Comparison of ENCODE assay signal across 8 cellular contexts in genomic region chr12:52023976-52024688, GRCh38. TPM values are rescaled to one million over a fixed set of nuclear protein-coding genes. Genes with fewer than 3 reads are reported as not detected.
DNase-seq lines count a peak whose midpoint lies in the region; ATAC-seq, FAIRE-seq and TF ChIP-seq lines count a peak whose summit lies in the region.

No MANE protein-coding gene starts in this region.

- H3K79me2 ChIP-seq in H1 (ENCODE audit: control insufficient read depth in 1 of 2, insufficient read depth in 2 of 2, low read length in 2 of 2) = no peaks in the 10 kb centered on the region

- H3K4me3 ChIP-seq in H1 (ENCODE audit: extremely low read depth in 1 of 4, insufficient read depth in 2 of 4, low read depth in 3 of 4, low read length in 4 of 4) = peak overlapping the region in 3 of 4 experiments; percentile 45 to 71 (median 52); a peak in 5 of 8 replicates
- H3K4me3 ChIP-seq in ovary = peak overlapping the region; percentile 34
- peak overlapping the region in 1 of 3 donors; percentile 46 for H3K4me3 ChIP-seq in thyroid gland (replicated peaks in 1 of 3)

- no peak overlapping the region for H2BK20ac ChIP-seq in H1 (ENCODE audit: low read length)

- H3K4me1 ChIP-seq in H1 (replicated peaks in 1 of 4; ENCODE audit: control insufficient read depth in 3 of 4, insufficient read depth in 4 of 4, low read length in 3 of 4) (peaks cover 0 to 26% (median 7%) of the 10 kb centered on the region in 4 experiments; a peak in 6 of 7 replicates), ovary (ENCODE audit: insufficient read depth) (peaks cover 8% of the 10 kb centered on the region), thyroid gland (peaks cover 11 to 25% of the 10 kb centered on the region in 2 donors)

- no peaks in the 10 kb centered on the region for H3K9me3 ChIP-seq in H1 (ENCODE audit: insufficient read depth in 2 of 2, low read depth in 1 of 2, low read length in 1 of 2)
- H3K9me3 ChIP-seq in ovary = no peaks in the 10 kb centered on the region
- H3K9me3 ChIP-seq in thyroid gland = no peaks in the 10 kb centered on the region

- no peak overlapping the region for H4K5ac ChIP-seq in H1 (ENCODE audit: insufficient read length, low read depth, low read length)

- H3K27ac ChIP-seq in H1 (ENCODE audit: low read depth, low read length) (no peak overlapping the region), ovary (peak overlapping the region in 1 of 2 donors; percentile 9), thyroid gland (no peak overlapping the region)

- no peak for DNase-seq in Calu3
- peak; percentile 70 for DNase-seq in NAMALWA (ENCODE audit: low spot score)
- DNase-seq in H1 (ENCODE audit: low read depth in 1 of 2, low spot score in 2 of 2) = no peak
- no peak for DNase-seq in ovary
- DNase-seq in thyroid gland = no peak
- no peak for DNase-seq in omental fat pad (ENCODE audit: low spot score)
- no peak for DNase-seq in NCI-H2107 (lab: John Stamatoyannopoulos, UW)

- H3K4me3 Mint-ChIP-seq in Calu3 (ENCODE audit: low read depth, unreplicated experiment) = peak overlapping the region; percentile 75

- H2AK5ac ChIP-seq in H1 (ENCODE audit: low read depth, low read length) = no peak overlapping the region

- ATAC-seq in omental fat pad (ENCODE audit: low FRiP score) (no peak), HG02884 (IDR thresholded peaks at IDR 0.05; ENCODE audit: unreplicated experiment) (no peak)

- TF ChIP-seq RAD21 in H1 (IDR thresholded peaks at IDR 0.05 in 1 of 2, conservative IDR thresholded peaks at IDR 0.05 in 1 of 2; ENCODE audit: low read depth in 2 of 2, low read length in 2 of 2) = no peak

- H2BK5ac ChIP-seq in H1 (ENCODE audit: low read depth, low read length) = no peak overlapping the region

- POLR2A ChIA-PET in H1 (lab: Charles Lee; ENCODE audit: partially characterized antibody) = interaction anchor here (0.7 to 13.1 kb wide), 13 partner anchors 9 to 1722 kb away, joined by 3 to 82 read pairs (median 8); partner anchors contain the start of genes ATG101, NR4A1, SMIM41 and TAMALIN

- no TSS peak for BruUV-seq in Calu3 (replicated peaks; lab: Mats Ljungman, UMichigan)

- H3K79me1 ChIP-seq in H1 (ENCODE audit: low read depth, low read length) = no peaks in the 10 kb centered on the region

- peak overlapping the region; percentile 82 to 95 for H3K4me2 ChIP-seq in H1 (ENCODE audit: insufficient read depth in 1 of 2, low read depth in 2 of 2, low read length in 2 of 2)

- no peak for FAIRE-seq in H1 (lab: Jason Lieb, UNC)

- H3K4ac ChIP-seq in H1 (replicated peaks; ENCODE audit: insufficient read length, low read depth, low read length) = no peak overlapping the region

- no peak overlapping the region for H3K27ac Mint-ChIP-seq in Calu3 (ENCODE audit: unreplicated experiment)

- 0 out of 2 replicates have a peak overlapping the region, but pooled peaks have one; percentile 79 for H2AFZ ChIP-seq in H1 (ENCODE audit: low read length)

- H4K91ac ChIP-seq in H1 (replicated peaks; ENCODE audit: insufficient read length, low read length) = peak overlapping the region; percentile 66

- no peak overlapping the region; a peak in 1 of 7 replicates for H3K9ac ChIP-seq in H1 (replicated peaks in 1 of 4; ENCODE audit: extremely low read depth in 1 of 4, low read depth in 3 of 4, low read length in 3 of 4)

- peaks cover 18% of the 10 kb centered on the region for H3K36me3 Mint-ChIP-seq in Calu3 (ENCODE audit: insufficient read depth, unreplicated experiment)

- peaks cover 2 to 27% (median 16%) of the 10 kb centered on the region in 4 experiments for H3K27me3 ChIP-seq in H1 (replicated peaks in 1 of 4; ENCODE audit: control insufficient read depth in 3 of 4, extremely low read depth in 1 of 4, insufficient read depth in 3 of 4, low read length in 3 of 4)
- H3K27me3 ChIP-seq in ovary = no peaks in the 10 kb centered on the region
- no peaks in the 10 kb centered on the region for H3K27me3 ChIP-seq in thyroid gland

- CTCF ChIA-PET in Calu3 (lab: Charles Lee) = interaction anchor here (0.7 to 6.1 kb wide), 11 partner anchors 9 to 739 kb away, joined by 3 to 73 read pairs (median 4); partner anchors contain the start of gene TAMALIN
- CTCF ChIA-PET in H1 (lab: Charles Lee; ENCODE audit: partially characterized antibody) = interaction anchor here (0.7 to 22.7 kb wide), 20 partner anchors 8 to 653 kb away, joined by 3 to 1249 read pairs (median 10); partner anchors contain the start of genes ATG101, NR4A1, SMIM41 and TAMALIN

- H3K27me3 Mint-ChIP-seq in Calu3 (ENCODE audit: unreplicated experiment) = no peaks in the 10 kb centered on the region

- H3K23ac ChIP-seq in H1 (ENCODE audit: insufficient read length) = no peak overlapping the region

- 36% methylated on average over 17 of the region's 20 CpGs; no CpG with 5 or more reads in 1 of the 2 experiments for WGBS in H1 (ENCODE audit: extremely low coverage in 1 of 2, insufficient coverage in 1 of 2, insufficient read length in 1 of 2, insufficient replicate concordance in 2 of 2, low coverage in 1 of 2, low lambda C conversion rate in 2 of 2, missing lambda C conversion rate in 1 of 2), 2 experiments
- 26 to 27% (median 26%) methylated on average over 20 of the region's 20 CpGs for WGBS in ovary, 3 donors
- WGBS in thyroid gland, 2 donors = 29 to 50% methylated on average over 12 to 20 of the region's 20 CpGs

- peaks cover 40% of the 10 kb centered on the region for H3K4me1 Mint-ChIP-seq in Calu3 (ENCODE audit: low read depth, unreplicated experiment)

- intact Hi-C loops in Calu3 (cut with micrococcal nuclease; ENCODE audit: unreplicated experiment) (no loop called here), ovary (cut with DNase I) (loop anchor here (2.0 kb wide), 3 partner anchors 19 to 59 kb away; no protein-coding TSS in a partner anchor), thyroid gland (cut with DNase I) (loop anchor here (2.0 to 10.0 kb wide), 2 partner anchors 59 to 101 kb away; no protein-coding TSS in a partner anchor)

- no peak overlapping the region for H2BK12ac ChIP-seq in H1 (ENCODE audit: low read depth, low read length)

- H3K36me3 ChIP-seq in H1 (ENCODE audit: control insufficient read depth in 2 of 4, insufficient read depth in 4 of 4, low read length in 3 of 4) = no peaks in the 10 kb centered on the region
- no peaks in the 10 kb centered on the region for H3K36me3 ChIP-seq in ovary
- H3K36me3 ChIP-seq in thyroid gland = no peaks in the 10 kb centered on the region

- no peaks in the 10 kb centered on the region for H4K20me1 ChIP-seq in H1 (replicated peaks in 1 of 2; ENCODE audit: control insufficient read depth in 1 of 2, insufficient read depth in 2 of 2, low read length in 2 of 2)

- H3K14ac ChIP-seq in H1 (ENCODE audit: insufficient read length) = no peak overlapping the region

- TF ChIP-seq CTCF in Calu3 (IDR thresholded peaks at IDR 0.05; ENCODE audit: unreplicated experiment) (no peak), H1 (IDR thresholded peaks at IDR 0.05; ENCODE audit: control extremely low read depth in 1 of 3, insufficient read depth in 1 of 3, low read depth in 1 of 3, low read length in 3 of 3) (no peak), ovary (IDR thresholded peaks at IDR 0.05) (peak in 2 of 3 donors; percentile 5 to 51), thyroid gland (IDR thresholded peaks at IDR 0.05) (peak in 2 of 6 experiments; percentile 36 to 45), omental fat pad (IDR thresholded peaks at IDR 0.05) (no peak)

- H4K8ac ChIP-seq in H1 (ENCODE audit: extremely low read depth, insufficient read depth, low read length) = no peak overlapping the region

- H3K56ac ChIP-seq in H1 (replicated peaks; ENCODE audit: insufficient read length, low read depth, low read length) = no peak overlapping the region

- TF ChIP-seq POLR2A in H1 (IDR thresholded peaks at IDR 0.05; ENCODE audit: control extremely low read depth in 1 of 2, low read depth in 2 of 2, low read length in 2 of 2) (no peak), ovary (IDR thresholded peaks at IDR 0.05) (no peak), thyroid gland (IDR thresholded peaks at IDR 0.05) (no peak)

- 0 out of 2 replicates have a peak overlapping the region, but pooled peaks have one; percentile 83 for H2BK15ac ChIP-seq in H1 (ENCODE audit: low read length)

- H3K23me2 ChIP-seq in H1 (ENCODE audit: low read depth, low read length) = peaks cover 7% of the 10 kb centered on the region

- TF ChIP-seq EP300 in H1 (IDR thresholded peaks at IDR 0.05; ENCODE audit: borderline replicate concordance in 1 of 2, low read depth in 2 of 2, low read length in 2 of 2) = no peak
- no peak for TF ChIP-seq EP300 in ovary (IDR thresholded peaks at IDR 0.05)

- no peaks in the 10 kb centered on the region for H3K9me3 Mint-ChIP-seq in Calu3 (ENCODE audit: low read depth, unreplicated experiment)

- no peak overlapping the region for H2BK120ac ChIP-seq in H1 (replicated peaks; ENCODE audit: low read depth, low read length)

- H3K18ac ChIP-seq in H1 (ENCODE audit: extremely low read depth, low read length) = peak overlapping the region; percentile 55

RNA-seq across cellular contexts. Expression of gene TAMALIN, which starts 17.4 kb away (rescaled TPM):
- total RNA-seq in Calu3 (2022) = 0.34 TPM in 1 of 2 replicates, not detected in the other
- total RNA-seq in H1 (2021; fragmentation: NEBNext Ultra II Directional; extraction: Animal tissue kit (Norgen Biotek cat#: 25700)) = 4.1 and 4.9 TPM in 2 replicates
- 2.6 and 3.2 TPM in 2 replicates for polyA plus RNA-seq in H1 (2011; rRNA removed)
- polyA plus RNA-seq in H1 (2011; cell fraction: cytosol; rRNA removed) = 3.5 TPM
- 4.6 TPM for polyA plus RNA-seq in H1 (2011; cell fraction: nucleus; rRNA removed)
- 3.1 to 5.3 TPM (median 5.1 TPM) in 4 replicates for polyA plus RNA-seq in H1 (2012, experiment 1 of 2)
- polyA plus RNA-seq in H1 (2012, experiment 2 of 2) = 7.8 TPM
- 2.1 TPM for polyA plus RNA-seq in H1 (2013, experiment 1 of 2)
- polyA plus RNA-seq in H1 (2013, experiment 2 of 2) = 2.2 TPM
- 2.1 and 5.8 TPM in 2 replicates for polyA minus RNA-seq in H1 (2011; rRNA and poly(A)+ RNA removed)
- 4.4 TPM for polyA minus RNA-seq in H1 (2011; cell fraction: cytosol; rRNA and poly(A)+ RNA removed)
- polyA minus RNA-seq in H1 (2011; cell fraction: nucleus; rRNA and poly(A)+ RNA removed) = 6.3 TPM
- 10 to 100 TPM; 20.8 to 84.1 (median 38.6) TPM for total RNA-seq in ovary
- 10 to 100 TPM; 16.8 to 21.8 TPM for polyA plus RNA-seq in ovary
- 10 to 100 TPM in 3 of 4 donors, 1 to 10 TPM in 1; 9.8 to 20.8 (median 14.5) TPM for total RNA-seq in thyroid gland
- 10 to 100 TPM; 19.0 to 67.9 (median 29.5) TPM for total RNA-seq in omental fat pad

RNA-seq across cellular contexts. Expression of gene NR4A1, which starts 27.1 kb away (rescaled TPM):
- total RNA-seq in Calu3 (2022) (18.0 and 18.9 TPM in 2 replicates), ovary (1,000 to 10,000 TPM in 2 of 7 donors, 100 to 1,000 TPM in 5; 142 to 1,603 (median 414) TPM), thyroid gland (100 to 1,000 TPM in 1 of 4 donors, 10 to 100 TPM in 3; 46.3 to 156 (median 83.5) TPM), omental fat pad (1,000 to 10,000 TPM in 1 of 4 donors, 100 to 1,000 TPM in 2, 10 to 100 TPM in 1; 74.9 to 1,106 (median 350) TPM)
- total RNA-seq in H1 (2021; fragmentation: NEBNext Ultra II Directional; extraction: Animal tissue kit (Norgen Biotek cat#: 25700)) = 18.7 and 19.3 TPM in 2 replicates
- polyA plus RNA-seq in H1 (2011; rRNA removed) (23.3 and 36.0 TPM in 2 replicates), ovary (100 to 1,000 TPM in 1 of 2 donors, 10 to 100 TPM in 1; 41.7 to 159 TPM)
- 17.3 TPM for polyA plus RNA-seq in H1 (2011; cell fraction: cytosol; rRNA removed)
- 42.1 TPM for polyA plus RNA-seq in H1 (2011; cell fraction: nucleus; rRNA removed)
- 13.7 to 17.2 TPM (median 14.8 TPM) in 4 replicates for polyA plus RNA-seq in H1 (2012, experiment 1 of 2)
- polyA plus RNA-seq in H1 (2012, experiment 2 of 2) = 12.5 TPM
- polyA plus RNA-seq in H1 (2013, experiment 1 of 2) = 19.7 TPM
- polyA plus RNA-seq in H1 (2013, experiment 2 of 2) = 19.0 TPM
- polyA minus RNA-seq in H1 (2011; rRNA and poly(A)+ RNA removed) = 5.1 and 8.0 TPM in 2 replicates
- 14.5 TPM for polyA minus RNA-seq in H1 (2011; cell fraction: cytosol; rRNA and poly(A)+ RNA removed)
- 11.1 TPM for polyA minus RNA-seq in H1 (2011; cell fraction: nucleus; rRNA and poly(A)+ RNA removed)

RNA-seq across cellular contexts. Expression of gene ATG101, which starts 45.6 kb away (rescaled TPM):
- total RNA-seq in Calu3 (2022) (32.8 and 35.0 TPM in 2 replicates), ovary (10 to 100 TPM; 24.9 to 48.7 (median 28.9) TPM), thyroid gland (10 to 100 TPM; 40.7 to 61.1 (median 48.0) TPM), omental fat pad (10 to 100 TPM; 33.6 to 65.5 (median 52.6) TPM)
- total RNA-seq in H1 (2021; fragmentation: NEBNext Ultra II Directional; extraction: Animal tissue kit (Norgen Biotek cat#: 25700)) = 48.9 and 49.8 TPM in 2 replicates
- polyA plus RNA-seq in H1 (2011; rRNA removed) (55.9 and 64.9 TPM in 2 replicates), ovary (10 to 100 TPM; 13.6 to 26.2 TPM)
- 105 TPM for polyA plus RNA-seq in H1 (2011; cell fraction: cytosol; rRNA removed)
- 55.5 TPM for polyA plus RNA-seq in H1 (2011; cell fraction: nucleus; rRNA removed)
- polyA plus RNA-seq in H1 (2012, experiment 1 of 2) = 46.4 to 65.2 TPM (median 63.9 TPM) in 4 replicates
- polyA plus RNA-seq in H1 (2012, experiment 2 of 2) = 60.3 TPM
- 25.2 TPM for polyA plus RNA-seq in H1 (2013, experiment 1 of 2)
- 27.1 TPM for polyA plus RNA-seq in H1 (2013, experiment 2 of 2)
- polyA minus RNA-seq in H1 (2011; rRNA and poly(A)+ RNA removed) = 44.4 and 61.4 TPM in 2 replicates
- polyA minus RNA-seq in H1 (2011; cell fraction: cytosol; rRNA and poly(A)+ RNA removed) = 20.8 TPM
- 15.7 TPM for polyA minus RNA-seq in H1 (2011; cell fraction: nucleus; rRNA and poly(A)+ RNA removed)

RNA-seq across cellular contexts. Expression of gene SMIM41, which starts 55.4 kb away (rescaled TPM):
- not detected in 2 replicates for total RNA-seq in Calu3 (2022)
- total RNA-seq in H1 (2021; fragmentation: NEBNext Ultra II Directional; extraction: Animal tissue kit (Norgen Biotek cat#: 25700)) = 0.28 and 0.31 TPM in 2 replicates
- polyA plus RNA-seq in H1 (2011; rRNA removed) = 0.91 and 0.98 TPM in 2 replicates
- polyA plus RNA-seq in H1 (2011; cell fraction: cytosol; rRNA removed) = 0.66 TPM
- 0.74 TPM for polyA plus RNA-seq in H1 (2011; cell fraction: nucleus; rRNA removed)
- polyA plus RNA-seq in H1 (2012, experiment 1 of 2) = 0.20 to 0.56 TPM (median 0.46 TPM) in 3 of 4 replicates, not detected in the other
- 0.42 TPM for polyA plus RNA-seq in H1 (2012, experiment 2 of 2)
- polyA plus RNA-seq in H1 (2013, experiment 1 of 2) = 0.08 TPM
- 0.07 TPM for polyA plus RNA-seq in H1 (2013, experiment 2 of 2)
- polyA minus RNA-seq in H1 (2011; rRNA and poly(A)+ RNA removed) = 0.54 TPM in 1 of 2 replicates, not detected in the other
- polyA minus RNA-seq in H1 (2011; cell fraction: cytosol; rRNA and poly(A)+ RNA removed) = not detected
- 0.70 TPM for polyA minus RNA-seq in H1 (2011; cell fraction: nucleus; rRNA and poly(A)+ RNA removed)
- 1 to 10 TPM; 1.4 to 4.5 (median 2.8) TPM for total RNA-seq in ovary
- 1 to 10 TPM in 1 of 2 donors, under 1 TPM in 1; 0.32 to 3.4 TPM for polyA plus RNA-seq in ovary
- total RNA-seq in thyroid gland = under 1 TPM in 1 of 4 donors, not detected in 3; 0.67 TPM
- total RNA-seq in omental fat pad = 1 to 10 TPM in 3 of 4 donors, not detected in 1; 1.1 to 1.9 (median 1.1) TPM

Comparison
In these comparisons a context has a peak if more than half of its experiments do, and no peak if none do; other contexts are left out.
1. CTCF ChIP-seq: peak in ovary (2 of 3); none in Calu3 (single experiment), H1 (0 of 3) and omental fat pad (0 of 3).